9 cellular contexts compared by ENCODE assay signal in the genomic region with DNA sequence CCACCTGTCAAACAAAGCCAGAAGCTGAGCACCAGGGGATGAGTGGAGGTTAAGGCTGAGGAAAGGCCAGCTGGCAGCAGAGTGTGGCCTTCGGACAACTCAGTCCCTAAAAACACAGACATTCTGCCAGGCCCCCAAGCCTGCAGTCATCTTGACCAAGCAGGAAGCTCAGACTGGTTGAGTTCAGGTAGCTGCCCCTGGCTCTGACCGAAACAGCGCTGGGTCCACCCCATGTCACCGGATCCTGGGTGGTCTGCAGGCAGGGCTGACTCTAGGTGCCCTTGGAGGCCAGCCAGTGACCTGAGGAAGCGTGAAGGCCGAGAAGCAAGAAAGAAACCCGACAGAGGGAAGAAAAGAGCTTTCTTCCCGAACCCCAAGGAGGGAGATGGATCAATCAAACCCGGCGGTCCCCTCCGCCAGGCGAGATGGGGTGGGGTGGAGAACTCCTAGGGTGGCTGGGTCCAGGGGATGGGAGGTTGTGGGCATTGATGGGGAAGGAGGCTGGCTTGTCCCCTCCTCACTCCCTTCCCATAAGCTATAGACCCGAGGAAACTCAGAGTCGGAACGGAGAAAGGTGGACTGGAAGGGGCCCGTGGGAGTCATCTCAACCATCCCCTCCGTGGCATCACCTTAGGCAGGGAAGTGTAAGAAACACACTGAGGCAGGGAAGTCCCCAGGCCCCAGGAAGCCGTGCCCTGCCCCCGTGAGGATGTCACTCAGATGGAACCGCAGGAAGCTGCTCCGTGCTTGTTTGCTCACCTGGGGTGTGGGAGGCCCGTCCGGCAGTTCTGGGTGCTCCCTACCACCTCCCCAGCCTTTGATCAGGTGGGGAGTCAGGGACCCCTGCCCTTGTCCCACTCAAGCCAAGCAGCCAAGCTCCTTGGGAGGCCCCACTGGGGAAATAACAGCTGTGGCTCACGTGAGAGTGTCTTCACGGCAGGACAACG. TPM values are rescaled to one million over a fixed set of nuclear protein-coding genes. Genes with fewer than 3 reads are reported as not detected.
DNase-seq lines count a peak whose midpoint lies in the region; ATAC-seq, FAIRE-seq and TF ChIP-seq lines count a peak whose summit lies in the region.
"Had no signal": no experiment of that assay in that cellular context is flagged by ENCODE, and none has a peak within 500 bp of the region (broad histone marks: within the 10 kb centered on the region; RNA-seq: fewer than 3 reads in every experiment).

No MANE protein-coding gene starts in this region.

- peak overlapping the region; percentile 53 for H3K27ac Mint-ChIP-seq in astrocyte (ENCODE audit: unreplicated experiment)

- TF ChIP-seq POLR2A in esophagus squamous epithelium (IDR thresholded peaks at IDR 0.05) = no peak

- no peak overlapping the region for H3K4me3 ChIP-seq in astrocyte (ENCODE audit: insufficient read depth, low read depth, low read length)
- H3K4me3 ChIP-seq in esophagus squamous epithelium = no peak overlapping the region

- no peak overlapping the region for H3K4me2 ChIP-seq in astrocyte (ENCODE audit: low read length)

- H3K9me3 Mint-ChIP-seq in astrocyte (ENCODE audit: unreplicated experiment) = no peaks in the 10 kb centered on the region

- intact Hi-C loops in esophagus squamous epithelium (cut with DNase I) = no loop called here

- H3K9ac ChIP-seq in astrocyte (ENCODE audit: low read length) = no peak overlapping the region

- H3K27me3 Mint-ChIP-seq in astrocyte (ENCODE audit: low read depth, unreplicated experiment) = no peaks in the 10 kb centered on the region

- H3K36me3 ChIP-seq in astrocyte (ENCODE audit: insufficient read depth, low read length) = no peaks in the 10 kb centered on the region
- H3K36me3 ChIP-seq in esophagus squamous epithelium = peaks cover 17 to 40% (median 22%) of the 10 kb centered on the region in 3 donors

- DNase-seq in astrocyte (ENCODE audit: low read depth) (no peak), esophagus squamous epithelium (lab: John Stamatoyannopoulos, UW) (no peak), DMS79 (lab: John Stamatoyannopoulos, UW) (no peak), omental fat pad (ENCODE audit: low spot score) (no peak)
- DNase-seq in stimulated activated CD8-positive, alpha-beta memory T cell treated with anti-CD3 and anti-CD28 coated beads, Interleukin-12 subunit alpha, Interleukin-12 subunit beta, amount 100 ng/mL, for 4 hours (ENCODE audit: low read depth) = peak; percentile 48

- H3K9me3 ChIP-seq in astrocyte (ENCODE audit: insufficient read depth, low read depth, low read length) (no peaks in the 10 kb centered on the region), esophagus squamous epithelium (no peaks in the 10 kb centered on the region)

- ATAC-seq in GM21447 (IDR thresholded peaks at IDR 0.05; ENCODE audit: unreplicated experiment) = peak; percentile 81
- ATAC-seq in SK-N-SH treated with all-trans-retinoic acid at 6 μM for 48 hours = peak; percentile 7
- ATAC-seq in HG03175 (IDR thresholded peaks at IDR 0.05; ENCODE audit: unreplicated experiment) = no peak
- no peak for ATAC-seq in omental fat pad (ENCODE audit: low FRiP score)

- peaks cover 5% of the 10 kb centered on the region for H3K79me2 ChIP-seq in astrocyte (ENCODE audit: insufficient read depth, low read length)

- peaks cover 21% of the 10 kb centered on the region for H3K4me1 Mint-ChIP-seq in astrocyte (ENCODE audit: low read depth, unreplicated experiment)

- peaks cover 18% of the 10 kb centered on the region for H3K36me3 Mint-ChIP-seq in astrocyte (ENCODE audit: low read depth, unreplicated experiment)

- no peak overlapping the region for H3K4me3 Mint-ChIP-seq in astrocyte (ENCODE audit: unreplicated experiment)

- WGBS in esophagus squamous epithelium, 2 donors = 55 to 57% methylated on average over 16 to 24 of the region's 26 CpGs

- peaks cover 25% of the 10 kb centered on the region for H4K20me1 ChIP-seq in astrocyte (ENCODE audit: insufficient read depth, low read length)

- H3K4me1 ChIP-seq in astrocyte (ENCODE audit: insufficient read depth, low read length) (no peaks in the 10 kb centered on the region), esophagus squamous epithelium (peaks cover 0 to 58% (median under 1%) of the 10 kb centered on the region in 3 donors)

- no peak overlapping the region for H2AFZ ChIP-seq in astrocyte (ENCODE audit: low read depth, low read length)

- H3K27ac ChIP-seq in astrocyte (ENCODE audit: low read depth, low read length) (no peak overlapping the region), esophagus squamous epithelium (peak overlapping the region in 2 of 4 donors; percentile 13 to 14)

- TF ChIP-seq CTCF in astrocyte (IDR thresholded peaks at IDR 0.05; ENCODE audit: insufficient read depth, low read depth, low read length) (no peak), esophagus squamous epithelium (IDR thresholded peaks at IDR 0.05) (no peak), omental fat pad (IDR thresholded peaks at IDR 0.05) (no peak)

- H3K27me3 ChIP-seq in astrocyte (ENCODE audit: insufficient read depth, low read length) (no peaks in the 10 kb centered on the region), esophagus squamous epithelium (no peaks in the 10 kb centered on the region)

- FAIRE-seq in astrocyte (lab: Jason Lieb, UNC) = no peak

TF ChIP-seq in SK-N-SH treated with all-trans-retinoic acid at 6 μM for 48 hours, 23 proteins besides CTCF, POLR2A, EP300 and RAD21:
- no peak for TF ChIP-seq ZNF565 (CRISPR knock-in tag; conservative IDR thresholded peaks at IDR 0.05; ENCODE audit: low read depth)
- TF ChIP-seq SNAI2 (CRISPR knock-in tag; IDR thresholded peaks at IDR 0.05) = no peak
- no peak for TF ChIP-seq PPARA (CRISPR knock-in tag; IDR thresholded peaks at IDR 0.05; ENCODE audit: borderline replicate concordance)
- no peak for TF ChIP-seq ZC3H10 (CRISPR knock-in tag; IDR thresholded peaks at IDR 0.05)
- TF ChIP-seq ARNTL (CRISPR knock-in tag; IDR thresholded peaks at IDR 0.05; ENCODE audit: borderline replicate concordance, low read depth) = no peak

RNA-seq across cellular contexts. Expression of gene CXCR5, which starts 11.7 kb away (rescaled TPM):
- total RNA-seq in astrocyte = 0.07 and 0.12 TPM in 2 replicates
- total RNA-seq in esophagus squamous epithelium = under 1 TPM in 1 of 4 donors, not detected in 3; 0.06 TPM
- under 1 TPM in 2 of 4 donors, not detected in 2; 0.09 to 0.12 TPM for total RNA-seq in omental fat pad
- total RNA-seq: LHCN-M2 had no signal

RNA-seq across cellular contexts. Expression of gene BCL9L, which starts 30.4 kb away (rescaled TPM):
- total RNA-seq in astrocyte (128 and 138 TPM in 2 replicates), esophagus squamous epithelium (10 to 100 TPM; 16.4 to 29.6 (median 18.9) TPM), omental fat pad (10 to 100 TPM; 13.5 to 24.0 (median 17.3) TPM)

Comparison
In these comparisons a context has a peak if more than half of its experiments do, and no peak if none do; other contexts are left out.
1. ATAC-seq: peak in GM21447 (single experiment) and SK-N-SH treated with all-trans-retinoic acid at 6 μM for 48 hours (single experiment); none in HG03175 (single experiment) and omental fat pad (single experiment).